In the genomic region with DNA sequence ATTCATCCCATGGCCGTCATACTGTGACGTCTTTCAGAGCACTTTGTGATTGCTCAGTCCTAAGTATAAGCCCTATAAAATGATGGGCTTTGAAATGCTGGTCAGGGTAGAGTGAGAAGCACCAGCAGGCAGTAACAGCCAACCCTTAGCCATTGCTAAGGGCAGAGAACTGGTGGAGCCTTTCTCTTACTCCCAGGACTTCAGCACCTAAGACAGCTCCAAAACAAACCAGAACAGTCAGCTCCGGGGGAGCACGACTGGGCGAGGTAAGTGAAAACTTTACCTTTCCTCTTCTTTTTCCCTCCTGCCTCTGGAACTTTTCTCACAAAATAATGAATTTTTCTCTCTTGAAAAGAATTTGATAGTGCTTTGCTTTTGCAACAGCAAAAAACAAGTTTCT, we compare ENCODE assay signal across 10 cellular contexts. TPM values are rescaled to one million over a fixed set of nuclear protein-coding genes. Genes with fewer than 3 reads are reported as not detected.
DNase-seq lines count a peak whose midpoint lies in the region; ATAC-seq and TF ChIP-seq lines count a peak whose summit lies in the region.
"Had no signal": no experiment of that assay in that cellular context is flagged by ENCODE, and none has a peak within 500 bp of the region (broad histone marks: within the 10 kb centered on the region; RNA-seq: fewer than 3 reads in every experiment).

A gene (plus strand): TSS at position 104 of the 400 bp plus-strand sequence. CDS start 1,381 bp downstream, outside the sequence.

- no peaks in the 10 kb centered on the region for H3K79me2 ChIP-seq in DND-41 (ENCODE audit: insufficient read depth, low read length)

- H3K9me3 Mint-ChIP-seq in glutamatergic neuron (ENCODE audit: unreplicated experiment): no peaks in the 10 kb centered on the region

- H3K36me3 Mint-ChIP-seq in glutamatergic neuron (ENCODE audit: unreplicated experiment): no peaks in the 10 kb centered on the region

- H3K4me3 ChIP-seq in DND-41 (ENCODE audit: low read depth in 1 of 2, low read length in 2 of 2) (no peak within 1 kb of the TSS), astrocyte of the spinal cord (ENCODE audit: low read depth, low read length) (no peak within 1 kb of the TSS)
- H3K4me3 ChIP-seq in effector memory CD4-positive, alpha-beta T cell (ENCODE audit: insufficient read depth, low read depth, low read length, poor library complexity, severe bottlenecking): no peak within 1 kb of the TSS

- no peaks in the 10 kb centered on the region for H3K4me1 ChIP-seq in DND-41 (ENCODE audit: insufficient read depth, low read length)
- H3K4me1 ChIP-seq in effector memory CD4-positive, alpha-beta T cell (ENCODE audit: control insufficient read depth, insufficient read depth, low read length, poor library complexity, severe bottlenecking): no peaks in the 10 kb centered on the region

- no peaks in the 10 kb centered on the region for H3K9me3 ChIP-seq in DND-41 (ENCODE audit: insufficient read depth, low read length, severe bottlenecking)
- H3K9me3 ChIP-seq in effector memory CD4-positive, alpha-beta T cell (ENCODE audit: control insufficient read depth, low read length): no peaks in the 10 kb centered on the region

- no peak within 1 kb of the TSS for H3K4me2 ChIP-seq in DND-41 (ENCODE audit: insufficient read depth, low read length)

- H2AFZ ChIP-seq in DND-41 (ENCODE audit: low read depth, low read length): no peak within 1 kb of the TSS

- H3K27me3 Mint-ChIP-seq in glutamatergic neuron (ENCODE audit: unreplicated experiment): no peaks in the 10 kb centered on the region

- no peak for TF ChIP-seq CTCF in DND-41 (IDR thresholded peaks at IDR 0.05; ENCODE audit: borderline replicate concordance, extremely low read depth, low read length, poor library complexity, severe bottlenecking)
- no peak for TF ChIP-seq CTCF in astrocyte of the spinal cord (IDR thresholded peaks at IDR 0.05; ENCODE audit: low read depth, low read length)
- no peak for TF ChIP-seq CTCF in glutamatergic neuron (IDR thresholded peaks at IDR 0.05; ENCODE audit: partially characterized antibody, unreplicated experiment)

- in situ Hi-C loops in astrocyte of the spinal cord (cut with HindIII; ENCODE audit: low sequenced_read_pairs): no loop called here

- H3K4me1 Mint-ChIP-seq in glutamatergic neuron (ENCODE audit: low read depth, unreplicated experiment): no peaks in the 10 kb centered on the region

- no peaks in the 10 kb centered on the region for H3K36me3 ChIP-seq in DND-41 (ENCODE audit: insufficient read depth, low read length)
- no peaks in the 10 kb centered on the region for H3K36me3 ChIP-seq in effector memory CD4-positive, alpha-beta T cell (ENCODE audit: control insufficient read depth, insufficient read depth, low read length)

- ATAC-seq in DND-41 (ENCODE audit: insufficient read depth, low read depth) (peak; percentile 74), GM21515 (IDR thresholded peaks at IDR 0.05; ENCODE audit: unreplicated experiment) (no peak), HG03571 (IDR thresholded peaks at IDR 0.05; ENCODE audit: unreplicated experiment) (no peak)
- ATAC-seq: Panc1 had no signal

- no peaks in the 10 kb centered on the region for H4K20me1 ChIP-seq in DND-41 (ENCODE audit: insufficient read depth, low read length)

- H3K27ac Mint-ChIP-seq in glutamatergic neuron (ENCODE audit: unreplicated experiment): no peak within 1 kb of the TSS

- DNase-seq in DND-41 (peak; percentile 15), KG1 (lab: John Stamatoyannopoulos, UW) (peak; percentile 26), astrocyte of the spinal cord (ENCODE audit: low read depth, low spot score) (peak; percentile 46), left kidney (ENCODE audit: low read depth, low spot score) (peak; percentile 87), glutamatergic neuron (no peak)
- DNase-seq in effector memory CD4-positive, alpha-beta T cell: no peak
- DNase-seq: effector CD8-positive, alpha-beta T cell had no signal

- H3K4me3 Mint-ChIP-seq in glutamatergic neuron (ENCODE audit: unreplicated experiment): no peak within 1 kb of the TSS

- no peak within 1 kb of the TSS for H3K9ac ChIP-seq in DND-41 (ENCODE audit: low read depth, low read length)

- no peak within 1 kb of the TSS for H3K27ac ChIP-seq in DND-41 (ENCODE audit: low read length)
- H3K27ac ChIP-seq in effector memory CD4-positive, alpha-beta T cell (ENCODE audit: insufficient read depth, low read length, poor library complexity, severe bottlenecking): no peak within 1 kb of the TSS

- no peaks in the 10 kb centered on the region for H3K27me3 ChIP-seq in DND-41 (ENCODE audit: insufficient read depth, low read length, poor library complexity)
- no peaks in the 10 kb centered on the region for H3K27me3 ChIP-seq in effector memory CD4-positive, alpha-beta T cell (replicated peaks; ENCODE audit: control insufficient read depth, insufficient read depth, low read length, poor library complexity, severe bottlenecking)

RNA-seq across cellular contexts. Expression of the gene that starts here (rescaled TPM):
- not detected for total RNA-seq in glutamatergic neuron (ENCODE audit: unreplicated experiment)

Comparison
In these comparisons a context has a peak if more than half of its experiments do, and no peak if none do; other contexts are left out.
1. DNase-seq: peak in DND-41 (single experiment), KG1 (single experiment), astrocyte of the spinal cord (single experiment) and left kidney (single experiment); none in effector memory CD4-positive, alpha-beta T cell (0 of 3) and glutamatergic neuron (single experiment).